1 cellular context compared by ENCODE assay signal in the genomic region with DNA sequence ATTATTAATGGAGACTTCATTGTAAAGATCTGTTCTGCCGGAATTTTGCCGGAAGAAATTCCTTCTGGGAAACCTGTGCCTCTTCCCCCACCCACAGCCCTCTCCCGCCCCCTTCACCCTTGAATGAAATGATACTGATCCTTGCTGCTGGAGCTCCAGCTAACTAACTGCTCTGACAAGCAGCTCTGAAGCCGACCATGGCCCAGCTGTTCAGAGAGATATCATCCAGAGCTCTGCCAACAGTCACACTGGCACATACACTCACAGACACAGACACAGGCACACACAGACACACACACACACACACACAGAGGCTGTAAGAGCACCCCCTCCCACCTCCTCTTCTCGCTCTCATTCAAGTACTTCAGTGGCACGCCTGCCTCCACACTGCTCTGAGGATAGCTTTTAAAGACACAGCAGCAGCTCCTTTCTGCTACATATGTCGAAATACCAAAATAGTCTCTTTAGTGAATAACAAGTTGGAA.
TF ChIP-seq lines count a peak whose summit lies in the region.

No MANE protein-coding gene starts in this region.

TF ChIP-seq in HEK293, 187 proteins besides CTCF, POLR2A, EP300 and RAD21 (continued from another document and continues in another):
- TF ChIP-seq ZNF707 (tag by site-specific recombination; IDR thresholded peaks at IDR 0.05), result no peak
- TF ChIP-seq, protein P1, sequence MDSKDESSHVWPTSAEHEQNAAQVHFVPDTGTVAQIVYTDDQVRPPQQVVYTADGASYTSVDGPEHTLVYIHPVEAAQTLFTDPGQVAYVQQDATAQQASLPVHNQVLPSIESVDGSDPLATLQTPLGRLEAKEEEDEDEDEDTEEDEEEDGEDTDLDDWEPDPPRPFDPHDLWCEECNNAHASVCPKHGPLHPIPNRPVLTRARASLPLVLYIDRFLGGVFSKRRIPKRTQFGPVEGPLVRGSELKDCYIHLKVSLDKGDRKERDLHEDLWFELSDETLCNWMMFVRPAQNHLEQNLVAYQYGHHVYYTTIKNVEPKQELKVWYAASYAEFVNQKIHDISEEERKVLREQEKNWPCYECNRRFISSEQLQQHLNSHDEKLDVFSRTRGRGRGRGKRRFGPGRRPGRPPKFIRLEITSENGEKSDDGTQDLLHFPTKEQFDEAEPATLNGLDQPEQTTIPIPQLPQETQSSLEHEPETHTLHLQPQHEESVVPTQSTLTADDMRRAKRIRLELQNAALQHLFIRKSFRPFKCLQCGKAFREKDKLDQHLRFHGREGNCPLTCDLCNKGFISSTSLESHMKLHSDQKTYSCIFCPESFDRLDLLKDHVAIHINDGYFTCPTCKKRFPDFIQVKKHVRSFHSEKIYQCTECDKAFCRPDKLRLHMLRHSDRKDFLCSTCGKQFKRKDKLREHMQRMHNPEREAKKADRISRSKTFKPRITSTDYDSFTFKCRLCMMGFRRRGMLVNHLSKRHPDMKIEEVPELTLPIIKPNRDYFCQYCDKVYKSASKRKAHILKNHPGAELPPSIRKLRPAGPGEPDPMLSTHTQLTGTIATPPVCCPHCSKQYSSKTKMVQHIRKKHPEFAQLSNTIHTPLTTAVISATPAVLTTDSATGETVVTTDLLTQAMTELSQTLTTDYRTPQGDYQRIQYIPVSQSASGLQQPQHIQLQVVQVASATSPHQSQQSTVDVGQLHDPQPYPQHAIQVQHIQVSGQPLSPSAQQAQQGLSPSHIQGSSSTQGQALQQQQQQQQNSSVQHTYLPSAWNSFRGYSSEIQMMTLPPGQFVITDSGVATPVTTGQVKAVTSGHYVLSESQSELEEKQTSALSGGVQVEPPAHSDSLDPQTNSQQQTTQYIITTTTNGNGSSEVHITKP (tag by site-specific recombination; IDR thresholded peaks at IDR 0.05), result peak; percentile 60
- peak; percentile 96 for TF ChIP-seq ZSCAN16 (tag by site-specific recombination; IDR thresholded peaks at IDR 0.05)
- peak; percentile 58 for TF ChIP-seq IKZF3 (tag by site-specific recombination; IDR thresholded peaks at IDR 0.05)
- TF ChIP-seq ZNF791 (tag by site-specific recombination; IDR thresholded peaks at IDR 0.05), result no peak
- no peak for TF ChIP-seq ZNF169 (tag by site-specific recombination; IDR thresholded peaks at IDR 0.05)
- TF ChIP-seq ZNF510 (tag by site-specific recombination; IDR thresholded peaks at IDR 0.05; ENCODE audit: insufficient replicate concordance), result no peak
- TF ChIP-seq, protein P2, sequence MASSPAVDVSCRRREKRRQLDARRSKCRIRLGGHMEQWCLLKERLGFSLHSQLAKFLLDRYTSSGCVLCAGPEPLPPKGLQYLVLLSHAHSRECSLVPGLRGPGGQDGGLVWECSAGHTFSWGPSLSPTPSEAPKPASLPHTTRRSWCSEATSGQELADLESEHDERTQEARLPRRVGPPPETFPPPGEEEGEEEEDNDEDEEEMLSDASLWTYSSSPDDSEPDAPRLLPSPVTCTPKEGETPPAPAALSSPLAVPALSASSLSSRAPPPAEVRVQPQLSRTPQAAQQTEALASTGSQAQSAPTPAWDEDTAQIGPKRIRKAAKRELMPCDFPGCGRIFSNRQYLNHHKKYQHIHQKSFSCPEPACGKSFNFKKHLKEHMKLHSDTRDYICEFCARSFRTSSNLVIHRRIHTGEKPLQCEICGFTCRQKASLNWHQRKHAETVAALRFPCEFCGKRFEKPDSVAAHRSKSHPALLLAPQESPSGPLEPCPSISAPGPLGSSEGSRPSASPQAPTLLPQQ (tag by site-specific recombination; IDR thresholded peaks at IDR 0.05), result peak; percentile 83
- TF ChIP-seq ZNF311 (tag by site-specific recombination; IDR thresholded peaks at IDR 0.05; ENCODE audit: borderline replicate concordance), result no peak
- no peak for TF ChIP-seq ZNF221 (tag by site-specific recombination; IDR thresholded peaks at IDR 0.05; ENCODE audit: borderline replicate concordance)
- TF ChIP-seq ZNF433 (tag by site-specific recombination; IDR thresholded peaks at IDR 0.05; ENCODE audit: low read depth), result no peak
- no peak for TF ChIP-seq KLF10 (tag by site-specific recombination; IDR thresholded peaks at IDR 0.05)
- no peak for TF ChIP-seq ZNF677 (tag by site-specific recombination; IDR thresholded peaks at IDR 0.05)
- TF ChIP-seq, protein P3, sequence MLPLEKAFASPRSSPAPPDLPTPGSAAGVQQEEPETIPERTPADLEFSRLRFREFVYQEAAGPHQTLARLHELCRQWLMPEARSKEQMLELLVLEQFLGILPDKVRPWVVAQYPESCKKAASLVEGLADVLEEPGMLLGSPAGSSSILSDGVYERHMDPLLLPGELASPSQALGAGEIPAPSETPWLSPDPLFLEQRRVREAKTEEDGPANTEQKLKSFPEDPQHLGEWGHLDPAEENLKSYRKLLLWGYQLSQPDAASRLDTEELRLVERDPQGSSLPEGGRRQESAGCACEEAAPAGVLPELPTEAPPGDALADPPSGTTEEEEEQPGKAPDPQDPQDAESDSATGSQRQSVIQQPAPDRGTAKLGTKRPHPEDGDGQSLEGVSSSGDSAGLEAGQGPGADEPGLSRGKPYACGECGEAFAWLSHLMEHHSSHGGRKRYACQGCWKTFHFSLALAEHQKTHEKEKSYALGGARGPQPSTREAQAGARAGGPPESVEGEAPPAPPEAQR (tag by site-specific recombination; IDR thresholded peaks at IDR 0.05), result peak; percentile 46; the same call in 1 of the 2 replicates
- no peak for TF ChIP-seq ZNF544 (tag by site-specific recombination; IDR thresholded peaks at IDR 0.05)
- no peak for TF ChIP-seq ZNF792 (tag by site-specific recombination; IDR thresholded peaks at IDR 0.05)
- TF ChIP-seq RBAK (tag by site-specific recombination; IDR thresholded peaks at IDR 0.05), result no peak
- TF ChIP-seq ZNF335 (tag by site-specific recombination; conservative IDR thresholded peaks at IDR 0.05), result peak; percentile 80
- TF ChIP-seq FEZF1 (tag by site-specific recombination; IDR thresholded peaks at IDR 0.05), result 0 out of 2 replicates have a peak, but pooled peaks have one; percentile 15
- no peak for TF ChIP-seq ZNF623 (tag by site-specific recombination; IDR thresholded peaks at IDR 0.05)
- no peak for TF ChIP-seq ZNF530 (tag by site-specific recombination; IDR thresholded peaks at IDR 0.05; ENCODE audit: low read depth)
- TF ChIP-seq ZNF558 (tag by site-specific recombination; IDR thresholded peaks at IDR 0.05), result no peak
- peak; percentile 33; the same call in 1 of the 2 replicates for TF ChIP-seq ZSCAN23 (tag by site-specific recombination; IDR thresholded peaks at IDR 0.05)
- no peak for TF ChIP-seq YY2 (tag by site-specific recombination; IDR thresholded peaks at IDR 0.05)
- TF ChIP-seq, protein P4, sequence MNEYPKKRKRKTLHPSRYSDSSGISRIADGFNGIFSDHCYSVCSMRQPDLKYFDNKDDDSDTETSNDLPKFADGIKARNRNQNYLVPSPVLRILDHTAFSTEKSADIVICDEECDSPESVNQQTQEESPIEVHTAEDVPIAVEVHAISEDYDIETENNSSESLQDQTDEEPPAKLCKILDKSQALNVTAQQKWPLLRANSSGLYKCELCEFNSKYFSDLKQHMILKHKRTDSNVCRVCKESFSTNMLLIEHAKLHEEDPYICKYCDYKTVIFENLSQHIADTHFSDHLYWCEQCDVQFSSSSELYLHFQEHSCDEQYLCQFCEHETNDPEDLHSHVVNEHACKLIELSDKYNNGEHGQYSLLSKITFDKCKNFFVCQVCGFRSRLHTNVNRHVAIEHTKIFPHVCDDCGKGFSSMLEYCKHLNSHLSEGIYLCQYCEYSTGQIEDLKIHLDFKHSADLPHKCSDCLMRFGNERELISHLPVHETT (tag by site-specific recombination; IDR thresholded peaks at IDR 0.05), result no peak
- no peak for TF ChIP-seq ZNF274 (IDR thresholded peaks at IDR 0.05; ENCODE audit: low read length)
- TF ChIP-seq ZNF274 (tag by site-specific recombination; IDR thresholded peaks at IDR 0.05; ENCODE audit: borderline replicate concordance), result no peak
- no peak for TF ChIP-seq SCRT2 (tag by site-specific recombination; IDR thresholded peaks at IDR 0.05)
- TF ChIP-seq, protein P5, sequence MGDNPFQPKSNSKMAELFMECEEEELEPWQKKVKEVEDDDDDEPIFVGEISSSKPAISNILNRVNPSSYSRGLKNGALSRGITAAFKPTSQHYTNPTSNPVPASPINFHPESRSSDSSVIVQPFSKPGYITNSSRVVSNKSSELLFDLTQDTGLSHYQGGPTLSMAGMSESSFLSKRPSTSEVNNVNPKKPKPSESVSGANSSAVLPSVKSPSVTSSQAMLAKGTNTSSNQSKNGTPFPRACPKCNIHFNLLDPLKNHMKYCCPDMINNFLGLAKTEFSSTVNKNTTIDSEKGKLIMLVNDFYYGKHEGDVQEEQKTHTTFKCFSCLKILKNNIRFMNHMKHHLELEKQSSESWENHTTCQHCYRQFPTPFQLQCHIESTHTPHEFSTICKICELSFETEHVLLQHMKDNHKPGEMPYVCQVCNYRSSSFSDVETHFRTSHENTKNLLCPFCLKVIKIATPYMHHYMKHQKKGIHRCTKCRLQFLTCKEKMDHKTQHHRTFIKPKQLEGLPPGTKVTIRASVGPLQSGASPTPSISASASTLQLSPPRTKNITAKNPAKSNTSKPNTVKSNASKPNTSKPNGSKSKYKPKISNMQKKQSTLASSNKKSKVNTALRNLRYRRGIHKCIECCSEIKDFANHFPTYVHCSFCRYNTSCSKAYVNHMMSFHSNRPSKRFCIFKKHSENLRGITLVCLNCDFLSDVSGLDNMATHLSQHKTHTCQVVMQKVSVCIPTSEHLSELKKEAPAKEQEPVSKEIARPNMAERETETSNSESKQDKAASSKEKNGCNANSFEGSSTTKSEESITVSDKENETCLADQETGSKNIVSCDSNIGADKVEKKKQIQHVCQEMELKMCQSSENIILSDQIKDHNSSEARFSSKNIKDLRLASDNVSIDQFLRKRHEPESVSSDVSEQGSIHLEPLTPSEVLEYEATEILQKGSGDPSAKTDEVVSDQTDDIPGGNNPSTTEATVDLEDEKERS (tag by site-specific recombination; IDR thresholded peaks at IDR 0.05), result no peak
- no peak for TF ChIP-seq MEIS1 (CRISPR knock-in tag; IDR thresholded peaks at IDR 0.05; ENCODE audit: borderline replicate concordance)
- TF ChIP-seq ZFP41 (tag by site-specific recombination; IDR thresholded peaks at IDR 0.05; ENCODE audit: borderline replicate concordance), result no peak
- no peak for TF ChIP-seq ZNF112 (tag by site-specific recombination; IDR thresholded peaks at IDR 0.05)
- TF ChIP-seq ZNF629 (tag by site-specific recombination; IDR thresholded peaks at IDR 0.05), result peak; percentile 58; the same call in 1 of the 2 replicates
- TF ChIP-seq ZNF114 (tag by site-specific recombination; IDR thresholded peaks at IDR 0.05), result no peak
- no peak for TF ChIP-seq ZNF596 (tag by site-specific recombination; IDR thresholded peaks at IDR 0.05)
- no peak for TF ChIP-seq YY1 (tag by site-specific recombination; IDR thresholded peaks at IDR 0.05)
- TF ChIP-seq, protein P6, sequence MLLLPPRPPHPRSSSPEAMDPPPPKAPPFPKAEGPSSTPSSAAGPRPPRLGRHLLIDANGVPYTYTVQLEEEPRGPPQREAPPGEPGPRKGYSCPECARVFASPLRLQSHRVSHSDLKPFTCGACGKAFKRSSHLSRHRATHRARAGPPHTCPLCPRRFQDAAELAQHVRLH (tag by site-specific recombination; IDR thresholded peaks at IDR 0.05), result no peak
- no peak for TF ChIP-seq ZNF776 (tag by site-specific recombination; IDR thresholded peaks at IDR 0.05; ENCODE audit: borderline replicate concordance)
- no peak for TF ChIP-seq GLIS2 (tag by site-specific recombination; IDR thresholded peaks at IDR 0.05)
- TF ChIP-seq SCRT1 (tag by site-specific recombination; IDR thresholded peaks at IDR 0.05; ENCODE audit: borderline replicate concordance), result no peak
- no peak for TF ChIP-seq ZNF701 (tag by site-specific recombination; IDR thresholded peaks at IDR 0.05)
- no peak for TF ChIP-seq ZNF521 (tag by site-specific recombination; IDR thresholded peaks at IDR 0.05)
- TF ChIP-seq GFI1B (tag by site-specific recombination; IDR thresholded peaks at IDR 0.05), result no peak
- no peak; the same call in 1 of the 2 replicates for TF ChIP-seq KLF1 (tag by site-specific recombination; IDR thresholded peaks at IDR 0.05)
- peak; percentile 81 for TF ChIP-seq SP7 (tag by site-specific recombination; IDR thresholded peaks at IDR 0.05)
- no peak for TF ChIP-seq OVOL3 (tag by site-specific recombination; IDR thresholded peaks at IDR 0.05)
- TF ChIP-seq ZNF548 (tag by site-specific recombination; IDR thresholded peaks at IDR 0.05), result no peak
- TF ChIP-seq, protein P7, sequence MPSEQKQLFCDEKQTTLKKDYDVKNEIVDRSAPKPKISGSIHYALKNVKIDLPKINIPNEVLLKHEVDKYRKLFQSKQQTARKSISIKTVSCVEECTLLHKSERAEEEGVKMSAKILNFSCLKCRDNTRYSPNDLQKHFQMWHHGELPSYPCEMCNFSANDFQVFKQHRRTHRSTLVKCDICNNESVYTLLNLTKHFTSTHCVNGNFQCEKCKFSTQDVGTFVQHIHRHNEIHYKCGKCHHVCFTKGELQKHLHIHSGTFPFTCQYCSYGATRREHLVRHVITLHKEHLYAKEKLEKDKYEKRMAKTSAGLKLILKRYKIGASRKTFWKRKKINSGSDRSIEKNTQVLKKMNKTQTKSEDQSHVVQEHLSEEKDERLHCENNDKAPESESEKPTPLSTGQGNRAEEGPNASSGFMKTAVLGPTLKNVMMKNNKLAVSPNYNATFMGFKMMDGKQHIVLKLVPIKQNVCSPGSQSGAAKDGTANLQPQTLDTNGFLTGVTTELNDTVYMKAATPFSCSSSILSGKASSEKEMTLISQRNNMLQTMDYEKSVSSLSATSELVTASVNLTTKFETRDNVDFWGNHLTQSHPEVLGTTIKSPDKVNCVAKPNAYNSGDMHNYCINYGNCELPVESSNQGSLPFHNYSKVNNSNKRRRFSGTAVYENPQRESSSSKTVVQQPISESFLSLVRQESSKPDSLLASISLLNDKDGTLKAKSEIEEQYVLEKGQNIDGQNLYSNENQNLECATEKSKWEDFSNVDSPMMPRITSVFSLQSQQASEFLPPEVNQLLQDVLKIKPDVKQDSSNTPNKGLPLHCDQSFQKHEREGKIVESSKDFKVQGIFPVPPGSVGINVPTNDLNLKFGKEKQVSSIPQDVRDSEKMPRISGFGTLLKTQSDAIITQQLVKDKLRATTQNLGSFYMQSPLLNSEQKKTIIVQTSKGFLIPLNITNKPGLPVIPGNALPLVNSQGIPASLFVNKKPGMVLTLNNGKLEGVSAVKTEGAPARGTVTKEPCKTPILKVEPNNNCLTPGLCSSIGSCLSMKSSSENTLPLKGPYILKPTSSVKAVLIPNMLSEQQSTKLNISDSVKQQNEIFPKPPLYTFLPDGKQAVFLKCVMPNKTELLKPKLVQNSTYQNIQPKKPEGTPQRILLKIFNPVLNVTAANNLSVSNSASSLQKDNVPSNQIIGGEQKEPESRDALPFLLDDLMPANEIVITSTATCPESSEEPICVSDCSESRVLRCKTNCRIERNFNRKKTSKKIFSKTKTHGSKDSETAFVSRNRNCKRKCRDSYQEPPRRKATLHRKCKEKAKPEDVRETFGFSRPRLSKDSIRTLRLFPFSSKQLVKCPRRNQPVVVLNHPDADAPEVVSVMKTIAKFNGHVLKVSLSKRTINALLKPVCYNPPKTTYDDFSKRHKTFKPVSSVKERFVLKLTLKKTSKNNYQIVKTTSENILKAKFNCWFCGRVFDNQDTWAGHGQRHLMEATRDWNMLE (tag by site-specific recombination; conservative IDR thresholded peaks at IDR 0.05; ENCODE audit: low read depth), result no peak
- no peak for TF ChIP-seq ZFP3 (tag by site-specific recombination; IDR thresholded peaks at IDR 0.05; ENCODE audit: low read depth)
- no peak for TF ChIP-seq ZBTB8A (tag by site-specific recombination; IDR thresholded peaks at IDR 0.05)
- peak; percentile 67 for TF ChIP-seq ZXDB (tag by site-specific recombination; IDR thresholded peaks at IDR 0.05)
- no peak for TF ChIP-seq ZNF830 (tag by site-specific recombination; IDR thresholded peaks at IDR 0.05; ENCODE audit: low read depth)
- TF ChIP-seq KLF16 (tag by site-specific recombination; IDR thresholded peaks at IDR 0.05), result peak; percentile 90
- TF ChIP-seq ZBTB20 (tag by site-specific recombination; IDR thresholded peaks at IDR 0.05), result peak; percentile 18; the same call in 1 of the 2 replicates
- TF ChIP-seq ZNF426 (tag by site-specific recombination; IDR thresholded peaks at IDR 0.05), result no peak
